ENCODE assay signal across 1 cellular context in the genomic region with DNA sequence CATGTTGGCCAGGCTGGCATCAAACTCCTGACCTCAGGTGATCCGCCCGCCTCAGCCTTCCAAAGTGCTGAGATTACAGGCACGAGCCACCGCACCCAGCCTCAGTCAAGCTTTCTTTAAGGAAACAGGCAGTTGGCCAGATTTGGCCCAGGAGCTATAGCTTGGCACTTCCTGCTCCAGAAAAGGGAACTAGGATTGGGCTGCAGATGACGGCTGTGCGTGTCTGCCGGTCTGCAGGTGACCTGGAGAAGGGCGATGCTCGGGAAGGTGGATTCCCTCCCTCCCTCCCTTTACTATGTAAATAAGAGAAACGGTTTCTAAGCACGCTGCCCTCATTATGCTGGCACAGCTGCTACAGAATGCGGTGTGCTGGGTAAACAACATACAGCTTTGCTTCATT.
TF ChIP-seq lines count a peak whose summit lies in the region.

No MANE protein-coding gene starts in this region.

TF ChIP-seq in GM23338, 12 proteins besides CTCF, POLR2A, EP300 and RAD21:
- TF ChIP-seq, protein P1, sequence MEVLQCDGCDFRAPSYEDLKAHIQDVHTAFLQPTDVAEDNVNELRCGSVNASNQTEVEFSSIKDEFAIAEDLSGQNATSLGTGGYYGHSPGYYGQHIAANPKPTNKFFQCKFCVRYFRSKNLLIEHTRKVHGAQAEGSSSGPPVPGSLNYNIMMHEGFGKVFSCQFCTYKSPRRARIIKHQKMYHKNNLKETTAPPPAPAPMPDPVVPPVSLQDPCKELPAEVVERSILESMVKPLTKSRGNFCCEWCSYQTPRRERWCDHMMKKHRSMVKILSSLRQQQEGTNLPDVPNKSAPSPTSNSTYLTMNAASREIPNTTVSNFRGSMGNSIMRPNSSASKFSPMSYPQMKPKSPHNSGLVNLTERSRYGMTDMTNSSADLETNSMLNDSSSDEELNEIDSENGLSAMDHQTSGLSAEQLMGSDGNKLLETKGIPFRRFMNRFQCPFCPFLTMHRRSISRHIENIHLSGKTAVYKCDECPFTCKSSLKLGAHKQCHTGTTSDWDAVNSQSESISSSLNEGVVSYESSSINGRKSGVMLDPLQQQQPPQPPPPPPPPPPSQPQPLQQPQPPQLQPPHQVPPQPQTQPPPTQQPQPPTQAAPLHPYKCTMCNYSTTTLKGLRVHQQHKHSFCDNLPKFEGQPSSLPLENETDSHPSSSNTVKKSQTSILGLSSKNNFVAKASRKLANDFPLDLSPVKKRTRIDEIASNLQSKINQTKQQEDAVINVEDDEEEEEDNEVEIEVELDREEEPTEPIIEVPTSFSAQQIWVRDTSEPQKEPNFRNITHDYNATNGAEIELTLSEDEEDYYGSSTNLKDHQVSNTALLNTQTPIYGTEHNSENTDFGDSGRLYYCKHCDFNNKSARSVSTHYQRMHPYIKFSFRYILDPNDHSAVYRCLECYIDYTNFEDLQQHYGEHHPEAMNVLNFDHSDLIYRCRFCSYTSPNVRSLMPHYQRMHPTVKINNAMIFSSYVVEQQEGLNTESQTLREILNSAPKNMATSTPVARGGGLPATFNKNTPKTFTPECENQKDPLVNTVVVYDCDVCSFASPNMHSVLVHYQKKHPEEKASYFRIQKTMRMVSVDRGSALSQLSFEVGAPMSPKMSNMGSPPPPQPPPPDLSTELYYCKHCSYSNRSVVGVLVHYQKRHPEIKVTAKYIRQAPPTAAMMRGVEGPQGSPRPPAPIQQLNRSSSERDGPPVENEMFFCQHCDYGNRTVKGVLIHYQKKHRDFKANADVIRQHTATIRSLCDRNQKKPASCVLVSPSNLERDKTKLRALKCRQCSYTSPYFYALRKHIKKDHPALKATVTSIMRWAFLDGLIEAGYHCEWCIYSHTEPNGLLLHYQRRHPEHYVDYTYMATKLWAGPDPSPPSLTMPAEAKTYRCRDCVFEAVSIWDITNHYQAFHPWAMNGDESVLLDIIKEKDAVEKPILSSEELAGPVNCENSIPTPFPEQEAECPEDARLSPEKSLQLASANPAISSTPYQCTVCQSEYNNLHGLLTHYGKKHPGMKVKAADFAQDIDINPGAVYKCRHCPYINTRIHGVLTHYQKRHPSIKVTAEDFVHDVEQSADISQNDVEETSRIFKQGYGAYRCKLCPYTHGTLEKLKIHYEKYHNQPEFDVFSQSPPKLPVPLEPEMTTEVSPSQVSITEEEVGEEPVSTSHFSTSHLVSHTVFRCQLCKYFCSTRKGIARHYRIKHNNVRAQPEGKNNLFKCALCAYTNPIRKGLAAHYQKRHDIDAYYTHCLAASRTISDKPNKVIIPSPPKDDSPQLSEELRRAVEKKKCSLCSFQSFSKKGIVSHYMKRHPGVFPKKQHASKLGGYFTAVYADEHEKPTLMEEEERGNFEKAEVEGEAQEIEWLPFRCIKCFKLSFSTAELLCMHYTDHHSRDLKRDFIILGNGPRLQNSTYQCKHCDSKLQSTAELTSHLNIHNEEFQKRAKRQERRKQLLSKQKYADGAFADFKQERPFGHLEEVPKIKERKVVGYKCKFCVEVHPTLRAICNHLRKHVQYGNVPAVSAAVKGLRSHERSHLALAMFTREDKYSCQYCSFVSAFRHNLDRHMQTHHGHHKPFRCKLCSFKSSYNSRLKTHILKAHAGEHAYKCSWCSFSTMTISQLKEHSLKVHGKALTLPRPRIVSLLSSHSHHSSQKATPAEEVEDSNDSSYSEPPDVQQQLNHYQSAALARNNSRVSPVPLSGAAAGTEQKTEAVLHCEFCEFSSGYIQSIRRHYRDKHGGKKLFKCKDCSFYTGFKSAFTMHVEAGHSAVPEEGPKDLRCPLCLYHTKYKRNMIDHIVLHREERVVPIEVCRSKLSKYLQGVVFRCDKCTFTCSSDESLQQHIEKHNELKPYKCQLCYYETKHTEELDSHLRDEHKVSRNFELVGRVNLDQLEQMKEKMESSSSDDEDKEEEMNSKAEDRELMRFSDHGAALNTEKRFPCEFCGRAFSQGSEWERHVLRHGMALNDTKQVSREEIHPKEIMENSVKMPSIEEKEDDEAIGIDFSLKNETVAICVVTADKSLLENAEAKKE (CRISPR knock-in tag; IDR thresholded peaks at IDR 0.05): no peak
- TF ChIP-seq CREB1 (CRISPR knock-in tag; IDR thresholded peaks at IDR 0.05; ENCODE audit: low read depth) (no peak), ZNF331 (CRISPR knock-in tag; IDR thresholded peaks at IDR 0.05; ENCODE audit: low read depth) (no peak), POLR2AphosphoS5 (IDR thresholded peaks at IDR 0.05; ENCODE audit: low read depth) (no peak), STAT1 (IDR thresholded peaks at IDR 0.05; ENCODE audit: unreplicated experiment) (no peak), NANOG (IDR thresholded peaks at IDR 0.05; ENCODE audit: borderline replicate concordance) (no peak), EZH2 (IDR thresholded peaks at IDR 0.05; ENCODE audit: low read depth, unreplicated experiment) (no peak), EZH2phosphoT487 (IDR thresholded peaks at IDR 0.05; ENCODE audit: unreplicated experiment) (no peak), ZNF114 (CRISPR knock-in tag; IDR thresholded peaks at IDR 0.05) (no peak), JUNB (IDR thresholded peaks at IDR 0.05; ENCODE audit: unreplicated experiment) (no peak)
- TF ChIP-seq, protein P2, sequence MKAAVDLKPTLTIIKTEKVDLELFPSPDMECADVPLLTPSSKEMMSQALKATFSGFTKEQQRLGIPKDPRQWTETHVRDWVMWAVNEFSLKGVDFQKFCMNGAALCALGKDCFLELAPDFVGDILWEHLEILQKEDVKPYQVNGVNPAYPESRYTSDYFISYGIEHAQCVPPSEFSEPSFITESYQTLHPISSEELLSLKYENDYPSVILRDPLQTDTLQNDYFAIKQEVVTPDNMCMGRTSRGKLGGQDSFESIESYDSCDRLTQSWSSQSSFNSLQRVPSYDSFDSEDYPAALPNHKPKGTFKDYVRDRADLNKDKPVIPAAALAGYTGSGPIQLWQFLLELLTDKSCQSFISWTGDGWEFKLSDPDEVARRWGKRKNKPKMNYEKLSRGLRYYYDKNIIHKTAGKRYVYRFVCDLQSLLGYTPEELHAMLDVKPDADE (IDR thresholded peaks at IDR 0.05): no peak
- TF ChIP-seq, protein P3, sequence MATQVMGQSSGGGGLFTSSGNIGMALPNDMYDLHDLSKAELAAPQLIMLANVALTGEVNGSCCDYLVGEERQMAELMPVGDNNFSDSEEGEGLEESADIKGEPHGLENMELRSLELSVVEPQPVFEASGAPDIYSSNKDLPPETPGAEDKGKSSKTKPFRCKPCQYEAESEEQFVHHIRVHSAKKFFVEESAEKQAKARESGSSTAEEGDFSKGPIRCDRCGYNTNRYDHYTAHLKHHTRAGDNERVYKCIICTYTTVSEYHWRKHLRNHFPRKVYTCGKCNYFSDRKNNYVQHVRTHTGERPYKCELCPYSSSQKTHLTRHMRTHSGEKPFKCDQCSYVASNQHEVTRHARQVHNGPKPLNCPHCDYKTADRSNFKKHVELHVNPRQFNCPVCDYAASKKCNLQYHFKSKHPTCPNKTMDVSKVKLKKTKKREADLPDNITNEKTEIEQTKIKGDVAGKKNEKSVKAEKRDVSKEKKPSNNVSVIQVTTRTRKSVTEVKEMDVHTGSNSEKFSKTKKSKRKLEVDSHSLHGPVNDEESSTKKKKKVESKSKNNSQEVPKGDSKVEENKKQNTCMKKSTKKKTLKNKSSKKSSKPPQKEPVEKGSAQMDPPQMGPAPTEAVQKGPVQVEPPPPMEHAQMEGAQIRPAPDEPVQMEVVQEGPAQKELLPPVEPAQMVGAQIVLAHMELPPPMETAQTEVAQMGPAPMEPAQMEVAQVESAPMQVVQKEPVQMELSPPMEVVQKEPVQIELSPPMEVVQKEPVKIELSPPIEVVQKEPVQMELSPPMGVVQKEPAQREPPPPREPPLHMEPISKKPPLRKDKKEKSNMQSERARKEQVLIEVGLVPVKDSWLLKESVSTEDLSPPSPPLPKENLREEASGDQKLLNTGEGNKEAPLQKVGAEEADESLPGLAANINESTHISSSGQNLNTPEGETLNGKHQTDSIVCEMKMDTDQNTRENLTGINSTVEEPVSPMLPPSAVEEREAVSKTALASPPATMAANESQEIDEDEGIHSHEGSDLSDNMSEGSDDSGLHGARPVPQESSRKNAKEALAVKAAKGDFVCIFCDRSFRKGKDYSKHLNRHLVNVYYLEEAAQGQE (IDR thresholded peaks at IDR 0.05; ENCODE audit: unreplicated experiment): no peak
TF ChIP-seq in GM23338: peak in this region for 0.
